1 cellular context compared by ENCODE assay signal in the genomic region with DNA sequence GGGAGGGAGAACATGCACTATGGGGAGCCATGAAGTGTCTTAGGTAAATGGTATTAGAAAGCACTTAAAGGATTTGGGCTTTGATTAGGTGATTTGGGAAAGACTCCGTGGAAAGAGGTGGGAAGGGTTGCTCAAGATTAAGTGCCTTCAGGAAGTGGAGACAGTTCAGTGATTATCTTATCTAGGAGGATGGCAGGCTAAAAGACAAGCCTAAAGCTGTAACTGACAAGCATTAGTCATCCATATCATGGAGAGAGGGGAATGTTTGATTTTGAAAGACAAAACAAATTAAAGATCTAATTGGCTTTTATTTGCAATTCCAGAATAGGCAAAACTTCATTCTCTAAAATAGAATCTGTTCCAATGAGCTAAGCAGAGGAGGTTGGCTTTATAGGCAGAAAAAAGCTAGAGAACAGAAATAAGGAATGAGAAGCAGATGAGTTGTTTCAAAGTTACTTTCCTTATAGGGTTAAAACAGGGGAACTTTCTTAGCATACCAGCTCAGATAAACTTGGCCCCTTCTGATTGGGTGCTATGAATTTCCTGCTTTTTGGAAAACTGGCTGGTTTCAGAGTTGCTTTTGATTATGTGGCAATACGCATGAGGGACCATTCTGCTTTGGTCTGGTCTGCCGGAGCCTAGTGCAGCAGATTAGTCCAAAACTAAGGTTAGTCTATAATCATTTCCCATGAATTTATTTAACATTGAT.
TF ChIP-seq lines count a peak whose summit lies in the region.

No MANE protein-coding gene starts in this region.

TF ChIP-seq in HCT116, 20 proteins besides CTCF, POLR2A, EP300 and RAD21 (continued from another document):
- TF ChIP-seq SRF (IDR thresholded peaks at IDR 0.05; ENCODE audit: low read depth): no peak
- no peak for TF ChIP-seq FOSL1 (IDR thresholded peaks at IDR 0.05; ENCODE audit: low read depth)
- no peak for TF ChIP-seq SP1 (IDR thresholded peaks at IDR 0.05; ENCODE audit: low read depth)
- TF ChIP-seq, protein P1, sequence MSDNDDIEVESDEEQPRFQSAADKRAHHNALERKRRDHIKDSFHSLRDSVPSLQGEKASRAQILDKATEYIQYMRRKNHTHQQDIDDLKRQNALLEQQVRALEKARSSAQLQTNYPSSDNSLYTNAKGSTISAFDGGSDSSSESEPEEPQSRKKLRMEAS (IDR thresholded peaks at IDR 0.05): no peak
- TF ChIP-seq SIN3A (IDR thresholded peaks at IDR 0.05; ENCODE audit: low read depth): no peak
- TF ChIP-seq, protein P2, sequence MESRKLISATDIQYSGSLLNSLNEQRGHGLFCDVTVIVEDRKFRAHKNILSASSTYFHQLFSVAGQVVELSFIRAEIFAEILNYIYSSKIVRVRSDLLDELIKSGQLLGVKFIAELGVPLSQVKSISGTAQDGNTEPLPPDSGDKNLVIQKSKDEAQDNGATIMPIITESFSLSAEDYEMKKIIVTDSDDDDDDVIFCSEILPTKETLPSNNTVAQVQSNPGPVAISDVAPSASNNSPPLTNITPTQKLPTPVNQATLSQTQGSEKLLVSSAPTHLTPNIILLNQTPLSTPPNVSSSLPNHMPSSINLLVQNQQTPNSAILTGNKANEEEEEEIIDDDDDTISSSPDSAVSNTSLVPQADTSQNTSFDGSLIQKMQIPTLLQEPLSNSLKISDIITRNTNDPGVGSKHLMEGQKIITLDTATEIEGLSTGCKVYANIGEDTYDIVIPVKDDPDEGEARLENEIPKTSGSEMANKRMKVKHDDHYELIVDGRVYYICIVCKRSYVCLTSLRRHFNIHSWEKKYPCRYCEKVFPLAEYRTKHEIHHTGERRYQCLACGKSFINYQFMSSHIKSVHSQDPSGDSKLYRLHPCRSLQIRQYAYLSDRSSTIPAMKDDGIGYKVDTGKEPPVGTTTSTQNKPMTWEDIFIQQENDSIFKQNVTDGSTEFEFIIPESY (IDR thresholded peaks at IDR 0.05; ENCODE audit: extremely low read depth, insufficient replicate concordance, low read length): no peak
- TF ChIP-seq ZNF274 (IDR thresholded peaks at IDR 0.05; ENCODE audit: low read depth, low read length): no peak
- TF ChIP-seq, protein P3, sequence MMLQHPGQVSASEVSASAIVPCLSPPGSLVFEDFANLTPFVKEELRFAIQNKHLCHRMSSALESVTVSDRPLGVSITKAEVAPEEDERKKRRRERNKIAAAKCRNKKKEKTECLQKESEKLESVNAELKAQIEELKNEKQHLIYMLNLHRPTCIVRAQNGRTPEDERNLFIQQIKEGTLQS (IDR thresholded peaks at IDR 0.05): no peak
- no peak for TF ChIP-seq JUND (IDR thresholded peaks at IDR 0.05)
